In genomic region chr7:108235451-108236061, GRCh38 we compare ENCODE assay signal across 1 cellular context.
TF ChIP-seq lines count a peak whose summit lies in the region.

No MANE protein-coding gene starts in this region.

TF ChIP-seq in WTC11, 78 proteins besides CTCF, POLR2A, EP300 and RAD21 (continued from another document):
- TF ChIP-seq ZNF396 (CRISPR knock-in tag; IDR thresholded peaks at IDR 0.05; ENCODE audit: borderline replicate concordance), result no peak
- TF ChIP-seq ERG (CRISPR knock-in tag; IDR thresholded peaks at IDR 0.05), result no peak
- no peak for TF ChIP-seq ZNF423 (CRISPR knock-in tag; IDR thresholded peaks at IDR 0.05)
- no peak for TF ChIP-seq ZNF281 (CRISPR knock-in tag; IDR thresholded peaks at IDR 0.05)
- TF ChIP-seq GABPB1 (CRISPR knock-in tag; IDR thresholded peaks at IDR 0.05), result no peak
- TF ChIP-seq USF1 (CRISPR knock-in tag; IDR thresholded peaks at IDR 0.05), result no peak
- TF ChIP-seq ATF1 (CRISPR knock-in tag; IDR thresholded peaks at IDR 0.05), result no peak
- no peak for TF ChIP-seq ZNF219 (CRISPR knock-in tag; IDR thresholded peaks at IDR 0.05; ENCODE audit: borderline replicate concordance)
- no peak for TF ChIP-seq FOXJ3 (CRISPR knock-in tag; IDR thresholded peaks at IDR 0.05; ENCODE audit: borderline replicate concordance)
TF ChIP-seq in WTC11: peak in this region for 0.
